11 cellular contexts compared by ENCODE assay signal in genomic region chrX:18410038-18410437, GRCh38. TPM values are rescaled to one million over a fixed set of nuclear protein-coding genes. Genes with fewer than 3 reads are reported as not detected.
A peak's percentile ranks its signal among the peaks of the same experiment; 100 is the strongest.
DNase-seq lines count a peak whose midpoint lies in the region; ATAC-seq and TF ChIP-seq lines count a peak whose summit lies in the region.
"Had no signal": no experiment of that assay in that cellular context is flagged by ENCODE, and none has a peak within 500 bp of the region (broad histone marks: within the 10 kb centered on the region; RNA-seq: fewer than 3 reads in every experiment).

No MANE protein-coding gene starts in this region.

- TF ChIP-seq CTCF in 22Rv1 (IDR thresholded peaks at IDR 0.05) (peak; percentile 19; the same call in 1 of the 2 replicates), GM10248 (IDR thresholded peaks at IDR 0.05; ENCODE audit: control extremely low read depth, extremely low read depth, low read depth, missing control alignments) (peak; percentile 52), SK-N-SH (IDR thresholded peaks at IDR 0.05) (peak; percentile 55)

- TF ChIP-seq RAD21 in SK-N-SH (IDR thresholded peaks at IDR 0.05; ENCODE audit: low read length), result peak; percentile 88

- H3K27ac ChIP-seq in 22Rv1 (no peak overlapping the region), SK-N-SH (ENCODE audit: low read depth in 2 of 2, low read length in 1 of 2) (no peak overlapping the region)

- H3K9me3 ChIP-seq in SK-N-SH, result no peaks in the 10 kb centered on the region

- H3K9me2 ChIP-seq in SK-N-SH, result no peaks in the 10 kb centered on the region

- no peaks in the 10 kb centered on the region for H4K20me1 ChIP-seq in SK-N-SH (ENCODE audit: insufficient read depth)

- no peaks in the 10 kb centered on the region for H3K79me2 ChIP-seq in SK-N-SH (ENCODE audit: insufficient read depth)

- DNase-seq in GM10248 (ENCODE audit: extremely low spot score), result no peak
- DNase-seq in SK-N-SH, result peak; percentile 48
- no peak for DNase-seq in left ventricle myocardium superior
- DNase-seq in HuH-7 (ENCODE audit: low spot score), result no peak
- DNase-seq in NCI-H146 treated with DMSO at 0.1 percent for 48 hours (lab: John Stamatoyannopoulos, UW; ENCODE audit: unreplicated experiment), result no peak
- no peak for DNase-seq in UCSD-AML1 (lab: John Stamatoyannopoulos, UW; ENCODE audit: unreplicated experiment)
- DNase-seq: activated B cell treated with CpG ODN at 0.5 μM for 24 hours, H7, MM.1S had no signal

- POLR2A ChIA-PET in GM10248 (lab: Yijun Ruan, JAX) (no interaction called here), SK-N-SH (lab: Yijun Ruan, JAX) (no interaction called here)

- ATAC-seq in left ventricle myocardium superior (peak; percentile 51), GM21529 (IDR thresholded peaks at IDR 0.05; ENCODE audit: unreplicated experiment) (no peak)

- H3K4me1 ChIP-seq in SK-N-SH (ENCODE audit: control insufficient read depth in 1 of 2, insufficient read depth in 2 of 2, low read depth in 1 of 2, low read length in 1 of 2), result no peaks in the 10 kb centered on the region; a peak in 1 of 4 replicates

- H3K36me3 ChIP-seq in SK-N-SH (replicated peaks in 1 of 2; ENCODE audit: control insufficient read depth in 1 of 2, insufficient read depth in 2 of 2, low read length in 1 of 2), result no peaks in the 10 kb centered on the region

- H3F3A ChIP-seq in SK-N-SH (replicated peaks; ENCODE audit: insufficient read depth), result no peaks in the 10 kb centered on the region

- TF ChIP-seq EP300 in SK-N-SH (IDR thresholded peaks at IDR 0.05; ENCODE audit: borderline replicate concordance in 1 of 2, low read depth in 1 of 2, low read length in 1 of 2), result no peak

- H3K4me3 ChIP-seq in SK-N-SH (ENCODE audit: low read depth in 2 of 2, low read length in 1 of 2), result no peak overlapping the region

- 37% methylated on average over 5 of the region's 5 CpGs for WGBS in SK-N-SH (ENCODE audit: low lambda C conversion rate)

- no peak overlapping the region for H3K9ac ChIP-seq in SK-N-SH

- no peaks in the 10 kb centered on the region for H3K27me3 ChIP-seq in SK-N-SH (ENCODE audit: insufficient read depth)

- intact Hi-C loops in left ventricle myocardium superior (cut with micrococcal nuclease), result no loop called here

- CTCF ChIA-PET in GM10248 (lab: Yijun Ruan, JAX) (interaction anchor here (1.0 to 1.9 kb wide), 10 partner anchors 9 to 924 kb away, joined by 3 to 8 read pairs (median 4); partner anchors contain the start of gene CDKL5), SK-N-SH (lab: Yijun Ruan, JAX) (interaction anchor here (0.5 to 2.2 kb wide), 27 partner anchors 8 to 924 kb away, joined by 3 to 18 read pairs (median 4); partner anchors contain the start of gene CDKL5)

- no peak overlapping the region for H2AFZ ChIP-seq in SK-N-SH (ENCODE audit: low read depth)

- no peak overlapping the region for H3K4me2 ChIP-seq in SK-N-SH

TF ChIP-seq in SK-N-SH, 30 proteins besides CTCF, POLR2A, EP300 and RAD21:
- TF ChIP-seq IRF3 (IDR thresholded peaks at IDR 0.05; ENCODE audit: low read depth, low read length) (no peak), SMC3 (IDR thresholded peaks at IDR 0.05; ENCODE audit: low read depth, low read length) (peak; percentile 56; the same call in 1 of the 2 replicates), ZBTB33 (IDR thresholded peaks at IDR 0.05; ENCODE audit: borderline replicate concordance, low read depth) (no peak)

RNA-seq across cellular contexts. Expression of gene CDKL5, which starts 15.4 kb away (rescaled TPM):
- polyA plus RNA-seq in SK-N-SH (2012; rRNA removed), result 1.3 and 1.9 TPM in 2 replicates
- polyA plus RNA-seq in SK-N-SH (2012; cell fraction: cytosol; rRNA removed), result 1.5 and 1.9 TPM in 2 replicates
- 2.0 and 3.8 TPM in 2 replicates for polyA plus RNA-seq in SK-N-SH (2012; cell fraction: nucleus; rRNA removed)
- 8.4 TPM for total RNA-seq in left ventricle myocardium superior

RNA-seq across cellular contexts. Expression of gene SCML2, which starts 55.5 kb away (rescaled TPM):
- polyA plus RNA-seq in SK-N-SH (2012; rRNA removed), result 3.2 and 4.1 TPM in 2 replicates
- polyA plus RNA-seq in SK-N-SH (2012; cell fraction: cytosol; rRNA removed), result 4.0 and 4.3 TPM in 2 replicates
- 4.4 and 7.5 TPM in 2 replicates for polyA plus RNA-seq in SK-N-SH (2012; cell fraction: nucleus; rRNA removed)
- total RNA-seq in left ventricle myocardium superior, result 1.4 TPM
